Comparison of ENCODE assay signal across 1 cellular context in genomic region chr10:93672022-93672678, GRCh38.
TF ChIP-seq lines count a peak whose summit lies in the region.

No MANE protein-coding gene starts in this region.

TF ChIP-seq in HepG2, 621 proteins besides CTCF, POLR2A, EP300 and RAD21 (continued from another document and continues in another):
- TF ChIP-seq ZNF138 (CRISPR knock-in tag; IDR thresholded peaks at IDR 0.05; ENCODE audit: low read depth) (no peak), HOMEZ (CRISPR knock-in tag; IDR thresholded peaks at IDR 0.05; ENCODE audit: low read depth) (peak; percentile 96; the same call in 1 of the 2 replicates), HOXD1 (CRISPR knock-in tag; IDR thresholded peaks at IDR 0.05) (no peak), HDAC2 (CRISPR knock-in tag; IDR thresholded peaks at IDR 0.05) (peak; percentile 51; the same call in 1 of the 2 replicates), HBP1 (CRISPR knock-in tag; IDR thresholded peaks at IDR 0.05; ENCODE audit: low read depth) (no peak), RERE (CRISPR knock-in tag; IDR thresholded peaks at IDR 0.05; ENCODE audit: low read depth) (no peak), ZNF839 (CRISPR knock-in tag; IDR thresholded peaks at IDR 0.05; ENCODE audit: borderline replicate concordance) (no peak), ZBTB8A (CRISPR knock-in tag; IDR thresholded peaks at IDR 0.05; ENCODE audit: borderline replicate concordance, low read depth) (no peak), NFKB2 (CRISPR knock-in tag; IDR thresholded peaks at IDR 0.05; ENCODE audit: borderline replicate concordance) (no peak), ZNF646 (CRISPR knock-in tag; IDR thresholded peaks at IDR 0.05) (no peak), HOXA9 (CRISPR knock-in tag; IDR thresholded peaks at IDR 0.05; ENCODE audit: borderline replicate concordance) (no peak), KMT2B (CRISPR knock-in tag; IDR thresholded peaks at IDR 0.05) (no peak), GFI1 (CRISPR knock-in tag; IDR thresholded peaks at IDR 0.05; ENCODE audit: borderline replicate concordance) (peak; percentile 65), FOSL2 (CRISPR knock-in tag; IDR thresholded peaks at IDR 0.05) (no peak), MTA1 (CRISPR knock-in tag; IDR thresholded peaks at IDR 0.05; ENCODE audit: borderline replicate concordance) (no peak), NONO (IDR thresholded peaks at IDR 0.05) (no peak), NONO (CRISPR knock-in tag; conservative IDR thresholded peaks at IDR 0.05) (no peak), ZNF687 (CRISPR knock-in tag; IDR thresholded peaks at IDR 0.05) (no peak), ZNF430 (CRISPR knock-in tag; IDR thresholded peaks at IDR 0.05) (no peak), HOXA5 (CRISPR knock-in tag; IDR thresholded peaks at IDR 0.05) (no peak), ZNF672 (CRISPR knock-in tag; IDR thresholded peaks at IDR 0.05) (no peak), THRA (CRISPR knock-in tag; IDR thresholded peaks at IDR 0.05; ENCODE audit: borderline replicate concordance) (no peak), GATA4 (IDR thresholded peaks at IDR 0.05; ENCODE audit: borderline replicate concordance, low read depth) (no peak), SRSF1 (optimal IDR thresholded peaks at IDR 0.05; ENCODE audit: low read depth, low read length) (no peak), ZNF558 (CRISPR knock-in tag; IDR thresholded peaks at IDR 0.05; ENCODE audit: borderline replicate concordance) (no peak), ZNF644 (CRISPR knock-in tag; IDR thresholded peaks at IDR 0.05; ENCODE audit: low read depth) (peak; percentile 39; the same call in 1 of the 2 replicates), STAT5B (CRISPR knock-in tag; IDR thresholded peaks at IDR 0.05) (no peak), POGZ (CRISPR knock-in tag; IDR thresholded peaks at IDR 0.05) (peak; percentile 72), PPARG (CRISPR knock-in tag; conservative IDR thresholded peaks at IDR 0.05) (peak; percentile 95), ZBED4 (CRISPR knock-in tag; IDR thresholded peaks at IDR 0.05; ENCODE audit: borderline replicate concordance) (no peak)
